1 cellular context compared by ENCODE assay signal in the genomic region with DNA sequence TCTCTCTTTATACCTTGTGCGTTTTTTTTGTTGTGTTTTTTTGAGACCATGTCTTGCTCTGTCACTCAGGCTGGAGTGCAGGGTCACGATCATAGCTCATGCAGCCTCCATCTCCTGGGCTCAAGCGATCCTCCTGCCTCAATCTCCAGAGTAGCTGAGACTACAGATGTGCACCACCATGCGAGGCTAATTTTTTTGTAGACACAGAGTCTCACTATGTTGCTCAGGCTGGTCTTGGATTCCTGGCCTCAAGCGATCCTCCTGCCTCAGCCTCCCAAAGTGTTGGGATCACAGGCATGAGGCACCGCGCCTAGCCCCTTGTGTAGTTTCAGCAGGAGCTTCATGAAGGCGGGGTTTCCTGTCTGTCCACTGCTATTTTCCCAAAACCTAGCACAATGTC.
TF ChIP-seq lines count a peak whose summit lies in the region.

No MANE protein-coding gene starts in this region.

TF ChIP-seq in HepG2, 621 proteins besides CTCF, POLR2A, EP300 and RAD21:
- TF ChIP-seq SPEN (CRISPR knock-in tag; IDR thresholded peaks at IDR 0.05; ENCODE audit: low read depth) (no peak), CHD2 (IDR thresholded peaks at IDR 0.05; ENCODE audit: low read depth, low read length) (0 out of 2 replicates have a peak, but pooled peaks have one; percentile 8)
- TF ChIP-seq, protein P1, sequence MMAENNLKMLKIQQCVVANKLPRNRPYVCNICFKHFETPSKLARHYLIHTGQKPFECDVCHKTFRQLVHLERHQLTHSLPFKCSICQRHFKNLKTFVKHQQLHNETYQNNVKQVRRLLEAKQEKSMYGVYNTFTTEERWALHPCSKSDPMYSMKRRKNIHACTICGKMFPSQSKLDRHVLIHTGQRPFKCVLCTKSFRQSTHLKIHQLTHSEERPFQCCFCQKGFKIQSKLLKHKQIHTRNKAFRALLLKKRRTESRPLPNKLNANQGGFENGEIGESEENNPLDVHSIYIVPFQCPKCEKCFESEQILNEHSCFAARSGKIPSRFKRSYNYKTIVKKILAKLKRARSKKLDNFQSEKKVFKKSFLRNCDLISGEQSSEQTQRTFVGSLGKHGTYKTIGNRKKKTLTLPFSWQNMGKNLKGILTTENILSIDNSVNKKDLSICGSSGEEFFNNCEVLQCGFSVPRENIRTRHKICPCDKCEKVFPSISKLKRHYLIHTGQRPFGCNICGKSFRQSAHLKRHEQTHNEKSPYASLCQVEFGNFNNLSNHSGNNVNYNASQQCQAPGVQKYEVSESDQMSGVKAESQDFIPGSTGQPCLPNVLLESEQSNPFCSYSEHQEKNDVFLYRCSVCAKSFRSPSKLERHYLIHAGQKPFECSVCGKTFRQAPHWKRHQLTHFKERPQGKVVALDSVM (CRISPR knock-in tag; IDR thresholded peaks at IDR 0.05) = peak; percentile 33; the same call in 1 of the 2 replicates
